8 cellular contexts compared by ENCODE assay signal in the genomic region with DNA sequence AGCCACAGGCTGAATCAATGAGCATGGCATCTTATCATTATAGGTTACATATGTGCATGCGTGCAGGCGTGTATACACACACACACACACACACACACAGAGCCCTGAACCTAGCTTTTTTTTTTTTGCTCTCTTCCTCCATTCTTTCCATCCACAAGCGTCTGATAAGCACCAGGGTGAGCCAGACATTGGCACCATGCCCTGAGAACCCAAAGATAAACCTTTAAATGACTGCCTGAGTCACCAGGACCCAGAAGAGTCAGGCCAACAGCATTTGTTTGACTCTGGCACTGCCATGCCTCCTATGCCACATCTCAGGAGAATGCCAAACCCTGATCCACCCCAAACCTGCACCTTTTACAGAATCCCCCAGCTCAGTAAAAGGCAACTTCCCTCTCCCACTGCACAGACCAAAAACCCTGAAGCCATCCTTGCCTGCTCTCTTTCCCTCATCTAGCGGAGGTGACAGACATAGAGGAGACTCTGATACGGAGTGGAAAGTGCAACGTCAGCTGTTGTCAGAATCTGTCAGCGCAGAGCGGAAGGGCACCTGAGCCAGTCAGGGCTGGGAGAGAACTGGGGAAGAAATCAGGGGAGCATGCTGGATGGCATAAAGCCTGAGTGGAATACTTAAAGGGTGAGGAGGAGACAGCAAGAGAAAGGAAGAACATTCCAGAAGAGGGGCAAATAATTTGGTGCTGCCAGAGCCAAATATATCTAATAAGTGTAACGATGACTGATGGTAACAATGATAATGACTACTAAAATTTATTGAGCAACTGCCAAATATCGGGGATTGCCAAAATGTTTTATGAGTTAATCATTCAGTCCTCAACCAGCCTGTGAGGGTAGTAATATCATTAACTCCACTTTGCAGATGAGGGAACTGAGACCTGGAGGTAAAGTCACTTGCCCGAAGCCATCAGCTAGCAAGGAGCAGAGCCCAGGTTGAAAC. TPM values are rescaled to one million over a fixed set of nuclear protein-coding genes. Genes with fewer than 3 reads are reported as not detected.
A peak's percentile ranks its signal among the peaks of the same experiment; 100 is the strongest.
DNase-seq lines count a peak whose midpoint lies in the region; ATAC-seq and TF ChIP-seq lines count a peak whose summit lies in the region.

No MANE protein-coding gene starts in this region.

- DNase-seq in AG20443 (ENCODE audit: low spot score), result peak; percentile 66
- DNase-seq in NCI-H1092 (lab: John Stamatoyannopoulos, UW), result peak; percentile 14
- peak; percentile 49 for DNase-seq in activated T-cell treated with anti-CD3 and anti-CD28 coated beads for 4 hours
- DNase-seq in Right ventricle myocardium superior, result peak; percentile 57
- DNase-seq in stimulated activated CD4-positive, alpha-beta T cell treated with anti-CD3 and anti-CD28 coated beads, Interleukin-15, amount 100 ng/mL, for 24 hours, result peak; percentile 67
- DNase-seq in GM13977 (ENCODE audit: low spot score), result no peak
- DNase-seq in NCI-H524 (lab: John Stamatoyannopoulos, UW), result no peak
- no peak for DNase-seq in RPMI8226

- in situ Hi-C loops in GM13977 (cut with MboI; ENCODE audit: low pct_unique_long_range_greater_than_20kb, low sequenced_read_pairs, unreplicated experiment), result no loop called here

- no peak for TF ChIP-seq CTCF in GM13977 (IDR thresholded peaks at IDR 0.05; ENCODE audit: extremely low read depth, insufficient read depth, missing control alignments)

- peak; percentile 46 for ATAC-seq in Right ventricle myocardium superior (ENCODE audit: poor library complexity)

- intact Hi-C loops in Right ventricle myocardium superior (cut with DNase I), result loop anchor here (5.0 kb wide), 1 partner anchor 118 kb away; a partner anchor contains a TSS

RNA-seq across cellular contexts. Expression of a gene that starts 3.2 kb away (rescaled TPM):
- 10.5 TPM for total RNA-seq in Right ventricle myocardium superior

Comparison
In these comparisons a context has a peak if more than half of its experiments do, and no peak if none do; other contexts are left out.
1. DNase-seq: peak in AG20443 (single experiment), NCI-H1092 (single experiment), activated T-cell treated with anti-CD3 and anti-CD28 coated beads for 4 hours (single experiment), Right ventricle myocardium superior (single experiment) and stimulated activated CD4-positive, alpha-beta T cell treated with anti-CD3 and anti-CD28 coated beads, Interleukin-15, amount 100 ng/mL, for 24 hours (single experiment); none in GM13977 (single experiment), NCI-H524 (0 of 2) and RPMI8226 (single experiment).